ENCODE assay signal across 14 cellular contexts in the genomic region with DNA sequence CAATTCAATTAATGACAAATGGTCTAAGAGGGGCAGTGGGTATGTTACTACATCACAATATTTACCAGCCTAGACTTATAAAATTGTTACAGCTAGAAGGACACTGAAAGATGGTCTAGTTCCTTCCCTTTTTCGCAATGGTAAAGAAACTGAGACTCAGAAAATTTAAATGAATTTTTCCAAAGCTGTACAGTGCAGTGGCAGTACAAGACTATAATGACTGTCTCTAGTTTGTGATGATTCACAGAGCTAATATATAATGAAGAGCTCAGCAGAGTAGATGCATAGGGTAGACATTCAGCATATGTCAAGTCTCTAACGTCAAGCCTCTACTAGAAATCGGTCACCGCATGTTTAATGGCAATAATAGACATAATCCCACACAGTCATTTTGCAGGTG. TPM values are rescaled to one million over a fixed set of nuclear protein-coding genes. Genes with fewer than 3 reads are reported as not detected.
DNase-seq lines count a peak whose midpoint lies in the region; ATAC-seq, FAIRE-seq and TF ChIP-seq lines count a peak whose summit lies in the region.
"Had no signal": no experiment of that assay in that cellular context is flagged by ENCODE, and none has a peak within 500 bp of the region (broad histone marks: within the 10 kb centered on the region; RNA-seq: fewer than 3 reads in every experiment).

No MANE protein-coding gene starts in this region.

- H2AFZ ChIP-seq in GM23248 (no peak overlapping the region), astrocyte (ENCODE audit: low read depth, low read length) (no peak overlapping the region), HepG2 (ENCODE audit: low read length) (no peak overlapping the region)

- H3K9ac ChIP-seq in GM23248 (no peak overlapping the region), astrocyte (ENCODE audit: low read length) (no peak overlapping the region), HepG2 (ENCODE audit: insufficient read depth, low read depth, low read length) (peak overlapping the region; percentile 98; the same call in 1 of the 2 replicates)

- peaks cover 5% of the 10 kb centered on the region for H3K27me3 Mint-ChIP-seq in astrocyte (ENCODE audit: low read depth, unreplicated experiment)
- no peaks in the 10 kb centered on the region for H3K27me3 Mint-ChIP-seq in stimulated activated naive B cell treated with anti-CD40 and anti-IgM and Interleukin-4, amounts not matched to agents 10 μg/mL and 1 μg/mL and 100 μg/mL, for 72 hours
- H3K27me3 Mint-ChIP-seq in activated T-helper 2 cell treated with anti-CD3 and anti-CD28 coated beads, Interferon-gamma antibody, Interleukin-2, Interleukin-4, amounts not matched to agents 10 μg/mL and 5 μg/mL and 100 μg/mL, durations not matched to agents 14 hours and 24 hours and 36 hours (ENCODE audit: low read depth): peaks cover 31% of the 10 kb centered on the region

- no peak for TF ChIP-seq EP300 in HepG2 (IDR thresholded peaks at IDR 0.05; ENCODE audit: low read depth in 2 of 2, low read length in 2 of 2)
- TF ChIP-seq EP300 in HepG2 (CRISPR knock-in tag; IDR thresholded peaks at IDR 0.05; ENCODE audit: borderline replicate concordance): no peak

- H3K4me3 ChIP-seq in GM23248 (peak overlapping the region; percentile 89), astrocyte (ENCODE audit: insufficient read depth, low read depth, low read length) (no peak overlapping the region), HepG2 (replicated peaks in 1 of 3; ENCODE audit: insufficient read depth in 1 of 3, low read depth in 2 of 3, low read length in 3 of 3) (peak overlapping the region; percentile 84 to 98 (median 87); a peak in 5 of 6 replicates)

- no peaks in the 10 kb centered on the region for H3K36me3 ChIP-seq in GM23248 (ENCODE audit: low read depth)
- no peaks in the 10 kb centered on the region for H3K36me3 ChIP-seq in astrocyte (ENCODE audit: insufficient read depth, low read length)
- peaks cover 0 to 1% of the 10 kb centered on the region in 2 experiments; a peak in 1 of 5 replicates for H3K36me3 ChIP-seq in HepG2 (replicated peaks in 1 of 2; ENCODE audit: control insufficient read depth in 1 of 2, insufficient read depth in 2 of 2, low read length in 2 of 2)
- H3K36me3 ChIP-seq: left lung had no signal

- H3K4me1 ChIP-seq in GM23248 (ENCODE audit: insufficient read depth) (peaks cover 41% of the 10 kb centered on the region), astrocyte (ENCODE audit: insufficient read depth, low read length) (peaks cover 15% of the 10 kb centered on the region), HepG2 (ENCODE audit: insufficient read depth, low read length) (peaks cover 67% of the 10 kb centered on the region)

- peak; percentile 20 for FAIRE-seq in astrocyte (lab: Jason Lieb, UNC)
- no peak for FAIRE-seq in HepG2 (lab: Jason Lieb, UNC)
- no peak for FAIRE-seq in H54 (lab: Jason Lieb, UNC)

- no peak for TF ChIP-seq RAD21 in HepG2 (CRISPR knock-in tag; IDR thresholded peaks at IDR 0.05)

- H3K4me2 ChIP-seq in GM23248 (ENCODE audit: unreplicated experiment): peak overlapping the region; percentile 95
- peak overlapping the region; percentile 86 for H3K4me2 ChIP-seq in astrocyte (ENCODE audit: low read length)
- peak overlapping the region; percentile 83 for H3K4me2 ChIP-seq in HepG2 (ENCODE audit: low read depth, low read length)

- H3K36me3 Mint-ChIP-seq in astrocyte (ENCODE audit: low read depth, unreplicated experiment): no peaks in the 10 kb centered on the region
- H3K36me3 Mint-ChIP-seq in stimulated activated naive B cell treated with anti-CD40 and anti-IgM and Interleukin-4, amounts not matched to agents 10 μg/mL and 1 μg/mL and 100 μg/mL, for 72 hours: no peaks in the 10 kb centered on the region
- H3K36me3 Mint-ChIP-seq in activated T-helper 2 cell treated with anti-CD3 and anti-CD28 coated beads, Interferon-gamma antibody, Interleukin-2, Interleukin-4, amounts not matched to agents 10 μg/mL and 5 μg/mL and 100 μg/mL, durations not matched to agents 14 hours and 24 hours and 36 hours (ENCODE audit: low read depth): no peaks in the 10 kb centered on the region
- H3K36me3 Mint-ChIP-seq: CD4-positive, CD25-positive, alpha-beta regulatory T cell had no signal

- in situ Hi-C loops in GM23248 (cut with MboI): loop anchor here (25.0 kb wide), 2 partner anchors 862 to 1437 kb away; no protein-coding TSS in a partner anchor
- in situ Hi-C loops in HepG2 (cut with HindIII; ENCODE audit: extremely low pct_ligation_motif_present, low pct_unique_long_range_greater_than_20kb): loop anchor here (5.0 to 25.0 kb wide), 3 partner anchors 67 to 712 kb away; no protein-coding TSS in a partner anchor

- CTCF ChIA-PET in HepG2 (lab: Yijun Ruan, JAX; ENCODE audit: low intra/inter-chr PET ratio, low total read pairs): no interaction called here

- no peak overlapping the region for H3K27ac Mint-ChIP-seq in astrocyte (ENCODE audit: unreplicated experiment)
- no peak overlapping the region for H3K27ac Mint-ChIP-seq in stimulated activated naive B cell treated with anti-CD40 and anti-IgM and Interleukin-4, amounts not matched to agents 10 μg/mL and 1 μg/mL and 100 μg/mL, for 72 hours
- no peak overlapping the region for H3K27ac Mint-ChIP-seq in activated T-helper 2 cell treated with anti-CD3 and anti-CD28 coated beads, Interferon-gamma antibody, Interleukin-2, Interleukin-4, amounts not matched to agents 10 μg/mL and 5 μg/mL and 100 μg/mL, durations not matched to agents 14 hours and 24 hours and 36 hours
- H3K27ac Mint-ChIP-seq: CD4-positive, CD25-positive, alpha-beta regulatory T cell; nephron progenitor cell had no signal

- intact Hi-C loops in HepG2 (cut with micrococcal nuclease; ENCODE audit: unreplicated experiment): no loop called here
- intact Hi-C loops in activated T-helper 2 cell treated with anti-CD3 and anti-CD28 coated beads, Interferon-gamma antibody, Interleukin-2, Interleukin-4, amounts not matched to agents 10 μg/mL and 5 μg/mL and 100 μg/mL, durations not matched to agents 14 hours and 24 hours and 36 hours (cut with micrococcal nuclease): no loop called here

- H3K9me3 ChIP-seq in GM23248 (ENCODE audit: low read depth) (no peaks in the 10 kb centered on the region), astrocyte (ENCODE audit: insufficient read depth, low read depth, low read length) (no peaks in the 10 kb centered on the region), HepG2 (ENCODE audit: low read length) (no peaks in the 10 kb centered on the region)
- H3K9me3 ChIP-seq: left lung had no signal

- no peaks in the 10 kb centered on the region for H3K9me2 ChIP-seq in GM23248 (ENCODE audit: insufficient read depth)

- H3K4me3 Mint-ChIP-seq in astrocyte (ENCODE audit: unreplicated experiment): no peak overlapping the region
- no peak overlapping the region for H3K4me3 Mint-ChIP-seq in stimulated activated naive B cell treated with anti-CD40 and anti-IgM and Interleukin-4, amounts not matched to agents 10 μg/mL and 1 μg/mL and 100 μg/mL, for 72 hours
- H3K4me3 Mint-ChIP-seq in activated T-helper 2 cell treated with anti-CD3 and anti-CD28 coated beads, Interferon-gamma antibody, Interleukin-2, Interleukin-4, amounts not matched to agents 10 μg/mL and 5 μg/mL and 100 μg/mL, durations not matched to agents 14 hours and 24 hours and 36 hours (ENCODE audit: low read depth): no peak overlapping the region
- H3K4me3 Mint-ChIP-seq: CD4-positive, CD25-positive, alpha-beta regulatory T cell had no signal

- peaks cover 3% of the 10 kb centered on the region for H3K4me1 Mint-ChIP-seq in astrocyte (ENCODE audit: low read depth, unreplicated experiment)
- peaks cover 14 to 28% of the 10 kb centered on the region in 2 donors for H3K4me1 Mint-ChIP-seq in stimulated activated naive B cell treated with anti-CD40 and anti-IgM and Interleukin-4, amounts not matched to agents 10 μg/mL and 1 μg/mL and 100 μg/mL, for 72 hours
- H3K4me1 Mint-ChIP-seq in activated T-helper 2 cell treated with anti-CD3 and anti-CD28 coated beads, Interferon-gamma antibody, Interleukin-2, Interleukin-4, amounts not matched to agents 10 μg/mL and 5 μg/mL and 100 μg/mL, durations not matched to agents 14 hours and 24 hours and 36 hours (ENCODE audit: low read depth): no peaks in the 10 kb centered on the region

- TF ChIP-seq CTCF in astrocyte (IDR thresholded peaks at IDR 0.05; ENCODE audit: insufficient read depth, low read depth, low read length) (no peak), HepG2 (CRISPR knock-in tag; IDR thresholded peaks at IDR 0.05) (no peak)

- POLR2A ChIA-PET in HepG2 (lab: Yijun Ruan, JAX): interaction anchor here (0.8 to 7.4 kb wide), 6 partner anchors 8 to 1146 kb away, joined by 3 to 64 read pairs (median 3); no protein-coding TSS in a partner anchor

- H4K20me1 ChIP-seq in GM23248 (ENCODE audit: insufficient read depth) (peaks cover 9% of the 10 kb centered on the region; the same call in 1 of the 2 replicates), astrocyte (ENCODE audit: insufficient read depth, low read length) (peaks cover 44% of the 10 kb centered on the region), HepG2 (ENCODE audit: insufficient read depth, low read length) (peaks cover 21% of the 10 kb centered on the region)

- WGBS in GM23248 (ENCODE audit: low coverage in 1 of 2, low lambda C conversion rate in 2 of 2, missing lambda C conversion rate in 2 of 2), 2 experiments: 22% methylated on average over 4 of the region's 4 CpGs
- WGBS in HepG2 (ENCODE audit: low lambda C conversion rate): 61% methylated on average over 4 of the region's 4 CpGs

- peaks cover 93% of the 10 kb centered on the region for H3K79me2 ChIP-seq in GM23248 (ENCODE audit: insufficient read depth)
- peaks cover 78% of the 10 kb centered on the region for H3K79me2 ChIP-seq in astrocyte (ENCODE audit: insufficient read depth, low read length)
- H3K79me2 ChIP-seq in HepG2 (ENCODE audit: insufficient read depth, low read length): peaks cover 100% of the 10 kb centered on the region

- no peaks in the 10 kb centered on the region for H3K9me3 Mint-ChIP-seq in astrocyte (ENCODE audit: unreplicated experiment)
- no peaks in the 10 kb centered on the region for H3K9me3 Mint-ChIP-seq in stimulated activated naive B cell treated with anti-CD40 and anti-IgM and Interleukin-4, amounts not matched to agents 10 μg/mL and 1 μg/mL and 100 μg/mL, for 72 hours
- no peaks in the 10 kb centered on the region for H3K9me3 Mint-ChIP-seq in activated T-helper 2 cell treated with anti-CD3 and anti-CD28 coated beads, Interferon-gamma antibody, Interleukin-2, Interleukin-4, amounts not matched to agents 10 μg/mL and 5 μg/mL and 100 μg/mL, durations not matched to agents 14 hours and 24 hours and 36 hours
- H3K9me3 Mint-ChIP-seq: CD4-positive, CD25-positive, alpha-beta regulatory T cell; nephron progenitor cell had no signal

- H3K27me3 ChIP-seq in GM23248 (replicated peaks; ENCODE audit: insufficient read depth): no peaks in the 10 kb centered on the region
- H3K27me3 ChIP-seq in astrocyte (ENCODE audit: insufficient read depth, low read length): no peaks in the 10 kb centered on the region
- no peaks in the 10 kb centered on the region; a peak in 1 of 5 replicates for H3K27me3 ChIP-seq in HepG2 (ENCODE audit: control insufficient read depth in 1 of 2, insufficient read depth in 2 of 2, low read length in 2 of 2)

- no peak for ATAC-seq in HepG2
- ATAC-seq in stimulated activated naive B cell treated with anti-CD40 and anti-IgM and Interleukin-4, amounts not matched to agents 10 μg/mL and 1 μg/mL and 100 μg/mL, for 72 hours (replicated peaks): peak; percentile 42 to 51
- ATAC-seq in HG03108 (IDR thresholded peaks at IDR 0.05; ENCODE audit: unreplicated experiment): no peak
- ATAC-seq: left lung had no signal

- no TSS peak for BruUV-seq in HepG2 (replicated peaks; lab: Mats Ljungman, UMichigan)

- peaks cover 25% of the 10 kb centered on the region; the same call in 1 of the 2 replicates for H3F3A ChIP-seq in GM23248 (ENCODE audit: insufficient read depth)

- TF ChIP-seq POLR2A in HepG2 (IDR thresholded peaks at IDR 0.05; ENCODE audit: insufficient read depth in 1 of 2, low read depth in 2 of 2, low read length in 2 of 2) (no peak), H54 (IDR thresholded peaks at IDR 0.05; ENCODE audit: low read depth, low read length) (no peak)

- no peak overlapping the region for H3K27ac ChIP-seq in GM23248
- no peak overlapping the region for H3K27ac ChIP-seq in astrocyte (ENCODE audit: low read depth, low read length)
- peak overlapping the region; percentile 96 for H3K27ac ChIP-seq in HepG2 (ENCODE audit: extremely low read length, insufficient read depth, low read length)

- peak; percentile 31 for DNase-seq in GM23248
- DNase-seq in astrocyte (ENCODE audit: low read depth): no peak
- no peak for DNase-seq in HepG2 (ENCODE audit: low spot score)
- no peak for DNase-seq in stimulated activated naive B cell treated with anti-CD40 and anti-IgM and Interleukin-4, amounts not matched to agents 10 μg/mL and 1 μg/mL and 100 μg/mL, for 72 hours
- no peak for DNase-seq in RPMI8226
- no peak for DNase-seq in activated T-helper 2 cell treated with anti-CD3 and anti-CD28 coated beads, Interferon-gamma antibody, Interleukin-2, Interleukin-4, amounts not matched to agents 10 μg/mL and 5 μg/mL and 100 μg/mL, durations not matched to agents 14 hours and 24 hours and 36 hours (ENCODE audit: low spot score)
- DNase-seq in H54 (ENCODE audit: insufficient read length, low spot score): no peak
- DNase-seq: activated CD8-positive, alpha-beta memory T cell treated with anti-CD3 and anti-CD28 coated beads for 24 hours; CD4-positive, CD25-positive, alpha-beta regulatory T cell; left lung; NCI-H1048; nephron progenitor cell; substantia nigra had no signal

RNA-seq across cellular contexts. Expression of gene PLPP3, which starts 4.6 kb away (rescaled TPM):
- 156 and 159 TPM in 2 replicates for total RNA-seq in GM23248 (2014; rRNA removed; shearing (Covaris generic))
- polyA plus RNA-seq in GM23248 (2016; fragmentation: Nextera tagmentation; extraction: Ambion mirVana) (79.5 and 80.1 TPM in 2 replicates), HepG2 (2011; rRNA removed) (49.7 and 51.9 TPM in 2 replicates)
- total RNA-seq in astrocyte (1.2 and 2.2 TPM in 2 replicates), HepG2 (2016; rRNA removed; fragmentation: Illumina TruSeq; extraction: Trizol) (33.9 and 65.8 TPM in 2 replicates)
- 11.3 and 11.6 TPM in 2 replicates for total RNA-seq in HepG2 (2016; cell fraction: cytosol; rRNA removed; fragmentation: Illumina TruSeq; extraction: Trizol; ENCODE audit: low read depth)
- total RNA-seq in HepG2 (2016; cell fraction: insoluble cytoplasmic fraction; rRNA removed; fragmentation: Illumina TruSeq; extraction: Trizol): 31.0 and 63.5 TPM in 2 replicates
- total RNA-seq in HepG2 (2016; cell fraction: membrane; rRNA removed; fragmentation: Illumina TruSeq; extraction: Trizol): 28.3 and 30.5 TPM in 2 replicates
- 60.5 and 75.3 TPM in 2 replicates for total RNA-seq in HepG2 (2016; cell fraction: nucleus; rRNA removed; fragmentation: Illumina TruSeq; extraction: Trizol)
- polyA plus RNA-seq in HepG2 (2011; cell fraction: cytosol; rRNA removed): 41.9 and 47.3 TPM in 2 replicates
- polyA plus RNA-seq in HepG2 (2011; cell fraction: nucleus; rRNA removed): 23.6 and 24.9 TPM in 2 replicates
- 37.9 and 46.4 TPM in 2 replicates for polyA plus RNA-seq in HepG2 (2012)
- 5.0 and 5.5 TPM in 2 replicates for polyA plus RNA-seq in HepG2 (2016; cell fraction: cytosol; fragmentation: Illumina TruSeq; extraction: Trizol; ENCODE audit: low read depth)
- polyA plus RNA-seq in HepG2 (2016; cell fraction: insoluble cytoplasmic fraction; fragmentation: Illumina TruSeq; extraction: Trizol; ENCODE audit: low read depth): 27.4 and 30.1 TPM in 2 replicates
- 11.7 and 13.1 TPM in 2 replicates for polyA plus RNA-seq in HepG2 (2016; cell fraction: membrane; fragmentation: Illumina TruSeq; extraction: Trizol; ENCODE audit: low read depth)
- polyA plus RNA-seq in HepG2 (2016; cell fraction: nucleus; fragmentation: Illumina TruSeq; extraction: Trizol; ENCODE audit: insufficient read depth, low read depth): 72.9 and 73.9 TPM in 2 replicates
- 9.4 and 102 TPM in 2 replicates for polyA minus RNA-seq in HepG2 (2011; rRNA and poly(A)+ RNA removed; ENCODE audit: low replicate concordance)
- 29.6 and 33.5 TPM in 2 replicates for polyA minus RNA-seq in HepG2 (2011; cell fraction: cytosol; rRNA and poly(A)+ RNA removed)
- polyA minus RNA-seq in HepG2 (2011; cell fraction: nucleus; rRNA and poly(A)+ RNA removed): 47.0 and 48.1 TPM in 2 replicates
- total RNA-seq in activated T-helper 2 cell treated with anti-CD3 and anti-CD28 coated beads, Interferon-gamma antibody, Interleukin-2, Interleukin-4, amounts not matched to agents 10 μg/mL and 5 μg/mL and 100 μg/mL, durations not matched to agents 14 hours and 24 hours and 36 hours: not detected in 2 replicates
- total RNA-seq: CD4-positive, CD25-positive, alpha-beta regulatory T cell had no signal

Comparison
In these comparisons a context has a peak if more than half of its experiments do, and no peak if none do; other contexts are left out.
1. ATAC-seq: peak in stimulated activated naive B cell treated with anti-CD40 and anti-IgM and Interleukin-4, amounts not matched to agents 10 μg/mL and 1 μg/mL and 100 μg/mL, for 72 hours (2 of 2); none in HepG2 (single experiment) and HG03108 (single experiment).
2. Peak in every context shown above with its lines, with median percentiles within 50 percentile points of each other: H3K4me2 ChIP-seq.